Comparison of ENCODE assay signal across 26 cellular contexts in the genomic region with DNA sequence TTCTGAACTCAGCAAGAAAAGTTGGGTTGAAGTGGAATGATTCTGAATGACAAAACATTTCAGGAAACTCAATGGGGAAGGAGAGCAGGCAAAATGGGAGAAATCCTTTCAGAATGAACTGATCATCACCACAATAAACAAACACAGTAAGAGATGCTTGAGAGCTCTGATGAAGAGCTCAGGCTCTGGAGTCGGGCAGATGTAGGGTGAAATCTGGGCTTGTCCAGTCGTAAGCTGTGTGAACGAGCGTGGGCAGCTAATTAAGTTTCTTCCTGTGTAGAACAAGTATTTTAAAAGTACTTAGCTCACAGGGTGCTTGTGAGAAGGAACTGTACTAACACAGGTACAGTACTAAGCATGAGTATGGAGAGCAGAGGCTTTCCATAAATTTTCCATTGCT.
DNase-seq lines count a peak whose midpoint lies in the region; ATAC-seq and TF ChIP-seq lines count a peak whose summit lies in the region.
"Had no signal": no experiment of that assay in that cellular context is flagged by ENCODE, and none has a peak within 500 bp of the region (broad histone marks: within the 10 kb centered on the region; RNA-seq: fewer than 3 reads in every experiment).

No MANE protein-coding gene starts in this region.

- H3K4me1 ChIP-seq in GM23338 (ENCODE audit: insufficient read depth): peaks cover 16% of the 10 kb centered on the region

- H3K27ac Mint-ChIP-seq in GM23338: no peak overlapping the region
- peak overlapping the region; percentile 34 for H3K27ac Mint-ChIP-seq in activated T-helper 17 cell treated with anti-CD3 and anti-CD28 coated beads, Interleukin-2, amount 50 U/mL, for 72 hours
- peak overlapping the region; percentile 20 for H3K27ac Mint-ChIP-seq in nephron progenitor cell

- H3K4me3 Mint-ChIP-seq in GM23338 (no peak overlapping the region), nephron progenitor cell (no peak overlapping the region)
- no peak overlapping the region for H3K4me3 Mint-ChIP-seq in activated T-helper 17 cell treated with anti-CD3 and anti-CD28 coated beads, Interleukin-2, amount 50 U/mL, for 72 hours

- no peaks in the 10 kb centered on the region for H3K9me3 Mint-ChIP-seq in GM23338
- H3K9me3 Mint-ChIP-seq in activated T-helper 17 cell treated with anti-CD3 and anti-CD28 coated beads, Interleukin-2, amount 50 U/mL, for 72 hours: no peaks in the 10 kb centered on the region
- H3K9me3 Mint-ChIP-seq in nephron progenitor cell: peaks cover 13% of the 10 kb centered on the region

- H3K79me2 ChIP-seq in GM23338 (replicated peaks; ENCODE audit: insufficient read depth): no peaks in the 10 kb centered on the region

- DNase-seq in NCI-H510A treated with DMSO at 0.1 percent for 48 hours (lab: John Stamatoyannopoulos, UW) (peak; percentile 36), NCI-H510A (lab: John Stamatoyannopoulos, UW) (no peak), GM23338 (ENCODE audit: low spot score) (no peak), nephron progenitor cell (no peak), left lobe of liver (ENCODE audit: low spot score) (no peak), CD1c-positive myeloid dendritic cell (ENCODE audit: extremely low spot score) (no peak)
- no peak for DNase-seq in activated T-cell treated with anti-CD3 and anti-CD28 coated beads, Interleukin-2, amount 50 U/mL, for 48 hours
- DNase-seq: activated CD4-positive, alpha-beta T cell treated with anti-CD3 and anti-CD28 coated beads, Interleukin-2, amount 50 U/mL, for 4 hours; activated gamma-delta T cell treated with Interleukin-2 at 50 U/mL for 16 hours; AML-193; amniotic stem cell; DMS79 treated with DMSO at 0.1 percent for 48 hours; foreskin melanocyte; NCI-H1694; PC-3; psoas muscle; stimulated activated CD4-positive, alpha-beta T cell treated with anti-CD3 and anti-CD28 coated beads, Interleukin-15, amount 100 ng/mL, for 24 hours; stimulated activated naive CD8-positive, alpha-beta T cell treated with anti-CD3 and anti-CD28 coated beads, Interleukin-15, Interleukin-2, amounts not matched to agents 100 U/mL and 50 U/mL, for 24 hours; T-helper 9 cell; thyroid gland; WERI-Rb-1 had no signal

- no peak overlapping the region for H2AFZ ChIP-seq in GM23338
- H2AFZ ChIP-seq: hepatocyte had no signal

- H3K4me1 Mint-ChIP-seq in GM23338 (peaks cover 32% of the 10 kb centered on the region), nephron progenitor cell (peaks cover 64% of the 10 kb centered on the region)
- H3K4me1 Mint-ChIP-seq in activated T-helper 17 cell treated with anti-CD3 and anti-CD28 coated beads, Interleukin-2, amount 50 U/mL, for 72 hours: peaks cover 6% of the 10 kb centered on the region

- no peak overlapping the region; the same call in 1 of the 2 replicates for H3K4me2 ChIP-seq in GM23338
- H3K4me2 ChIP-seq: hepatocyte had no signal

- peak overlapping the region; percentile 75; the same call in 1 of the 2 replicates for H3K27ac ChIP-seq in GM23338 (ENCODE audit: low read depth)
- H3K27ac ChIP-seq: coronary artery, esophagus muscularis mucosa, psoas muscle, thyroid gland, WERI-Rb-1 had no signal

- no peaks in the 10 kb centered on the region for H3K36me3 ChIP-seq in GM23338 (ENCODE audit: insufficient read depth)
- H3K36me3 ChIP-seq: thyroid gland, WERI-Rb-1 had no signal

- ATAC-seq in GM23338: peak; percentile 54
- ATAC-seq in activated T-helper 17 cell treated with anti-CD3 and anti-CD28 coated beads, Interleukin-2, amount 50 U/mL, for 72 hours (replicated peaks): no peak
- ATAC-seq in left lobe of liver: no peak
- ATAC-seq: PC-3; psoas muscle; Right ventricle myocardium inferior; stimulated activated naive CD8-positive, alpha-beta T cell treated with anti-CD3 and anti-CD28 coated beads, Interleukin-15, Interleukin-2, amounts not matched to agents 100 U/mL and 50 U/mL, for 24 hours had no signal

- no peaks in the 10 kb centered on the region for H4K20me1 ChIP-seq in GM23338 (replicated peaks; ENCODE audit: insufficient read depth)

- H3F3A ChIP-seq in GM23338 (replicated peaks; ENCODE audit: low read depth): no peaks in the 10 kb centered on the region

- peaks cover 7% of the 10 kb centered on the region; the same call in 2 of the 3 replicates for H3K36me3 Mint-ChIP-seq in GM23338 (ENCODE audit: low read depth)
- peaks cover 45% of the 10 kb centered on the region for H3K36me3 Mint-ChIP-seq in activated T-helper 17 cell treated with anti-CD3 and anti-CD28 coated beads, Interleukin-2, amount 50 U/mL, for 72 hours (ENCODE audit: low read depth)
- H3K36me3 Mint-ChIP-seq in nephron progenitor cell (ENCODE audit: low read depth): peaks cover 60% of the 10 kb centered on the region

- TF ChIP-seq CTCF in GM23338 (conservative IDR thresholded peaks at IDR 0.05; ENCODE audit: low read depth in 2 of 2): no peak
- TF ChIP-seq CTCF in nephron progenitor cell (IDR thresholded peaks at IDR 0.05): no peak

- H3K27me3 Mint-ChIP-seq in GM23338 (ENCODE audit: insufficient read depth, low read depth, poor library complexity) (no peaks in the 10 kb centered on the region), nephron progenitor cell (ENCODE audit: low read depth, poor library complexity) (peaks cover 3% of the 10 kb centered on the region)
- H3K27me3 Mint-ChIP-seq in activated T-helper 17 cell treated with anti-CD3 and anti-CD28 coated beads, Interleukin-2, amount 50 U/mL, for 72 hours: no peaks in the 10 kb centered on the region

- no peaks in the 10 kb centered on the region for H3K27me3 ChIP-seq in GM23338 (ENCODE audit: insufficient read depth)
- H3K27me3 ChIP-seq: esophagus muscularis mucosa, hepatocyte, thyroid gland had no signal

- no peak overlapping the region for H3K4me3 ChIP-seq in GM23338
- H3K4me3 ChIP-seq: coronary artery, esophagus muscularis mucosa, hepatocyte, psoas muscle, thyroid gland had no signal

- H3K9me2 ChIP-seq in GM23338 (ENCODE audit: insufficient read depth): peaks cover 4% of the 10 kb centered on the region; the same call in 1 of the 2 replicates

TF ChIP-seq in GM23338, 12 proteins besides CTCF, POLR2A, EP300 and RAD21 (continues in another document):
- TF ChIP-seq STAT1 (IDR thresholded peaks at IDR 0.05; ENCODE audit: unreplicated experiment): no peak
- no peak for TF ChIP-seq NANOG (IDR thresholded peaks at IDR 0.05; ENCODE audit: borderline replicate concordance)
- TF ChIP-seq, protein P1, sequence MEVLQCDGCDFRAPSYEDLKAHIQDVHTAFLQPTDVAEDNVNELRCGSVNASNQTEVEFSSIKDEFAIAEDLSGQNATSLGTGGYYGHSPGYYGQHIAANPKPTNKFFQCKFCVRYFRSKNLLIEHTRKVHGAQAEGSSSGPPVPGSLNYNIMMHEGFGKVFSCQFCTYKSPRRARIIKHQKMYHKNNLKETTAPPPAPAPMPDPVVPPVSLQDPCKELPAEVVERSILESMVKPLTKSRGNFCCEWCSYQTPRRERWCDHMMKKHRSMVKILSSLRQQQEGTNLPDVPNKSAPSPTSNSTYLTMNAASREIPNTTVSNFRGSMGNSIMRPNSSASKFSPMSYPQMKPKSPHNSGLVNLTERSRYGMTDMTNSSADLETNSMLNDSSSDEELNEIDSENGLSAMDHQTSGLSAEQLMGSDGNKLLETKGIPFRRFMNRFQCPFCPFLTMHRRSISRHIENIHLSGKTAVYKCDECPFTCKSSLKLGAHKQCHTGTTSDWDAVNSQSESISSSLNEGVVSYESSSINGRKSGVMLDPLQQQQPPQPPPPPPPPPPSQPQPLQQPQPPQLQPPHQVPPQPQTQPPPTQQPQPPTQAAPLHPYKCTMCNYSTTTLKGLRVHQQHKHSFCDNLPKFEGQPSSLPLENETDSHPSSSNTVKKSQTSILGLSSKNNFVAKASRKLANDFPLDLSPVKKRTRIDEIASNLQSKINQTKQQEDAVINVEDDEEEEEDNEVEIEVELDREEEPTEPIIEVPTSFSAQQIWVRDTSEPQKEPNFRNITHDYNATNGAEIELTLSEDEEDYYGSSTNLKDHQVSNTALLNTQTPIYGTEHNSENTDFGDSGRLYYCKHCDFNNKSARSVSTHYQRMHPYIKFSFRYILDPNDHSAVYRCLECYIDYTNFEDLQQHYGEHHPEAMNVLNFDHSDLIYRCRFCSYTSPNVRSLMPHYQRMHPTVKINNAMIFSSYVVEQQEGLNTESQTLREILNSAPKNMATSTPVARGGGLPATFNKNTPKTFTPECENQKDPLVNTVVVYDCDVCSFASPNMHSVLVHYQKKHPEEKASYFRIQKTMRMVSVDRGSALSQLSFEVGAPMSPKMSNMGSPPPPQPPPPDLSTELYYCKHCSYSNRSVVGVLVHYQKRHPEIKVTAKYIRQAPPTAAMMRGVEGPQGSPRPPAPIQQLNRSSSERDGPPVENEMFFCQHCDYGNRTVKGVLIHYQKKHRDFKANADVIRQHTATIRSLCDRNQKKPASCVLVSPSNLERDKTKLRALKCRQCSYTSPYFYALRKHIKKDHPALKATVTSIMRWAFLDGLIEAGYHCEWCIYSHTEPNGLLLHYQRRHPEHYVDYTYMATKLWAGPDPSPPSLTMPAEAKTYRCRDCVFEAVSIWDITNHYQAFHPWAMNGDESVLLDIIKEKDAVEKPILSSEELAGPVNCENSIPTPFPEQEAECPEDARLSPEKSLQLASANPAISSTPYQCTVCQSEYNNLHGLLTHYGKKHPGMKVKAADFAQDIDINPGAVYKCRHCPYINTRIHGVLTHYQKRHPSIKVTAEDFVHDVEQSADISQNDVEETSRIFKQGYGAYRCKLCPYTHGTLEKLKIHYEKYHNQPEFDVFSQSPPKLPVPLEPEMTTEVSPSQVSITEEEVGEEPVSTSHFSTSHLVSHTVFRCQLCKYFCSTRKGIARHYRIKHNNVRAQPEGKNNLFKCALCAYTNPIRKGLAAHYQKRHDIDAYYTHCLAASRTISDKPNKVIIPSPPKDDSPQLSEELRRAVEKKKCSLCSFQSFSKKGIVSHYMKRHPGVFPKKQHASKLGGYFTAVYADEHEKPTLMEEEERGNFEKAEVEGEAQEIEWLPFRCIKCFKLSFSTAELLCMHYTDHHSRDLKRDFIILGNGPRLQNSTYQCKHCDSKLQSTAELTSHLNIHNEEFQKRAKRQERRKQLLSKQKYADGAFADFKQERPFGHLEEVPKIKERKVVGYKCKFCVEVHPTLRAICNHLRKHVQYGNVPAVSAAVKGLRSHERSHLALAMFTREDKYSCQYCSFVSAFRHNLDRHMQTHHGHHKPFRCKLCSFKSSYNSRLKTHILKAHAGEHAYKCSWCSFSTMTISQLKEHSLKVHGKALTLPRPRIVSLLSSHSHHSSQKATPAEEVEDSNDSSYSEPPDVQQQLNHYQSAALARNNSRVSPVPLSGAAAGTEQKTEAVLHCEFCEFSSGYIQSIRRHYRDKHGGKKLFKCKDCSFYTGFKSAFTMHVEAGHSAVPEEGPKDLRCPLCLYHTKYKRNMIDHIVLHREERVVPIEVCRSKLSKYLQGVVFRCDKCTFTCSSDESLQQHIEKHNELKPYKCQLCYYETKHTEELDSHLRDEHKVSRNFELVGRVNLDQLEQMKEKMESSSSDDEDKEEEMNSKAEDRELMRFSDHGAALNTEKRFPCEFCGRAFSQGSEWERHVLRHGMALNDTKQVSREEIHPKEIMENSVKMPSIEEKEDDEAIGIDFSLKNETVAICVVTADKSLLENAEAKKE (CRISPR knock-in tag; IDR thresholded peaks at IDR 0.05): no peak
- TF ChIP-seq CREB1 (CRISPR knock-in tag; IDR thresholded peaks at IDR 0.05; ENCODE audit: low read depth): no peak
- TF ChIP-seq ZNF331 (CRISPR knock-in tag; IDR thresholded peaks at IDR 0.05; ENCODE audit: low read depth): no peak
- no peak for TF ChIP-seq JUNB (IDR thresholded peaks at IDR 0.05; ENCODE audit: unreplicated experiment)
- no peak for TF ChIP-seq ZNF114 (CRISPR knock-in tag; IDR thresholded peaks at IDR 0.05)
